Comparison of ENCODE assay signal across 24 cellular contexts in genomic region chr10:80081801-80082750, GRCh38. TPM values are rescaled to one million over a fixed set of nuclear protein-coding genes. Genes with fewer than 3 reads are reported as not detected.
DNase-seq lines count a peak whose midpoint lies in the region; ATAC-seq lines count a peak whose summit lies in the region.
"Had no signal": no experiment of that assay in that cellular context is flagged by ENCODE, and none has a peak within 500 bp of the region (broad histone marks: within the 10 kb centered on the region; RNA-seq: fewer than 3 reads in every experiment).

No MANE protein-coding gene starts in this region.

- no peaks in the 10 kb centered on the region for H3K27me3 ChIP-seq in mesendoderm (ENCODE audit: insufficient read depth, low read length, poor library complexity)
- H3K27me3 ChIP-seq: body of pancreas, SJCRH30, thyroid gland had no signal

- no peak overlapping the region for H3K18ac ChIP-seq in mesendoderm (ENCODE audit: low read length)

- no peak overlapping the region for H4K8ac ChIP-seq in mesendoderm (ENCODE audit: low read depth, low read length)

- no peak overlapping the region for H3K4me3 ChIP-seq in mesendoderm (ENCODE audit: low read length)
- H3K4me3 ChIP-seq: body of pancreas, SJCRH30, thyroid gland had no signal

- no peak overlapping the region for H4K5ac ChIP-seq in mesendoderm (ENCODE audit: low read length)

- H2AK5ac ChIP-seq in mesendoderm (ENCODE audit: low read length): no peak overlapping the region

- DNase-seq in ELF-1 (ENCODE audit: low read depth, low spot score) (peak; percentile 70), M059J (ENCODE audit: low read depth) (peak; percentile 41), epithelial cell of prostate (ENCODE audit: low read depth, low spot score) (peak; percentile 75), mesendoderm (peak; percentile 88), dedifferentiated amniotic fluid mesenchymal stem cell (ENCODE audit: extremely low spot score) (no peak), SHP77 (lab: John Stamatoyannopoulos, UW) (no peak)
- no peak for DNase-seq in activated CD8-positive, alpha-beta memory T cell treated with anti-CD3 and anti-CD28 coated beads, Interleukin-2, amount 50 U/mL, for 4 hours
- DNase-seq: activated CD8-positive, alpha-beta T cell treated with anti-CD3 and anti-CD28 coated beads for 36 hours; activated naive CD8-positive, alpha-beta T cell treated with anti-CD3 and anti-CD28 coated beads for 36 hours; body of pancreas; CD8-positive, alpha-beta T cell; cortex of kidney; DND-41; NCI-H1436; NCI-H526 treated with DMSO at 0.1 percent for 48 hours; right cardiac atrium; SJCRH30; stimulated activated naive CD4-positive, alpha-beta T cell; T-helper 17 cell; thyroid gland had no signal

- H3K79me2 ChIP-seq in mesendoderm (ENCODE audit: control insufficient read depth, insufficient read depth, low read length): no peaks in the 10 kb centered on the region

- H3K27ac ChIP-seq in epithelial cell of prostate (peak overlapping the region; percentile 95), mesendoderm (ENCODE audit: low read depth, low read length) (no peak overlapping the region)
- H3K27ac ChIP-seq: body of pancreas, SJCRH30, thyroid gland, VCaP had no signal

- no peak overlapping the region for H3K4ac ChIP-seq in mesendoderm (ENCODE audit: low read depth, low read length)

- no peak overlapping the region for H3K23ac ChIP-seq in mesendoderm (ENCODE audit: low read length)

- ATAC-seq in GM21381 (IDR thresholded peaks at IDR 0.05; ENCODE audit: unreplicated experiment): no peak
- ATAC-seq: activated CD8-positive, alpha-beta T cell treated with anti-CD3 and anti-CD28 coated beads for 36 hours; body of pancreas; CD8-positive, alpha-beta T cell; right cardiac atrium; T-helper 17 cell had no signal

- no peaks in the 10 kb centered on the region for H3K79me1 ChIP-seq in mesendoderm (ENCODE audit: low read length)

- no peak overlapping the region for H3K4me2 ChIP-seq in mesendoderm (ENCODE audit: low read length)

- no peak overlapping the region for H2BK15ac ChIP-seq in mesendoderm (replicated peaks; ENCODE audit: low read depth)

- H2BK120ac ChIP-seq in mesendoderm (ENCODE audit: low read depth, low read length): no peak overlapping the region

- H2BK5ac ChIP-seq in mesendoderm (ENCODE audit: low read length): no peak overlapping the region

- H3K36me3 ChIP-seq in mesendoderm (ENCODE audit: control insufficient read depth, insufficient read depth, low read length): peaks cover 2% of the 10 kb centered on the region
- H3K36me3 ChIP-seq: SJCRH30, thyroid gland had no signal

- no peak overlapping the region for H3K56ac ChIP-seq in mesendoderm (ENCODE audit: low read length)

- H3K9ac ChIP-seq in mesendoderm (ENCODE audit: low read length): no peak overlapping the region

- WGBS in mesendoderm (ENCODE audit: extremely low coverage, insufficient coverage, low lambda C conversion rate): no CpG with 5 or more reads among the region's 5 CpGs

- no peaks in the 10 kb centered on the region for H3K4me1 ChIP-seq in mesendoderm (ENCODE audit: control insufficient read depth, low read depth, low read length)
- H3K4me1 ChIP-seq: SJCRH30 had no signal

RNA-seq across cellular contexts. Expression of gene TMEM254, which starts 3.6 kb away (rescaled TPM):
- 16.9 and 20.6 TPM in 2 replicates for total RNA-seq in M059J (2014; rRNA removed; shearing (Covaris generic))
- polyA plus RNA-seq in mesendoderm (2013, experiment 1 of 2): 19.6 TPM
- 20.5 TPM for polyA plus RNA-seq in mesendoderm (2013, experiment 2 of 2)

RNA-seq across cellular contexts. Expression of gene PLAC9, which starts 50.5 kb away (rescaled TPM):
- not detected in 2 replicates for total RNA-seq in M059J (2014; rRNA removed; shearing (Covaris generic))
- polyA plus RNA-seq in mesendoderm (2013, experiment 1 of 2): 18.5 TPM
- 19.5 TPM for polyA plus RNA-seq in mesendoderm (2013, experiment 2 of 2)
- total RNA-seq: activated CD8-positive, alpha-beta T cell treated with anti-CD3 and anti-CD28 coated beads for 36 hours; activated naive CD8-positive, alpha-beta T cell treated with anti-CD3 and anti-CD28 coated beads for 36 hours; activated T-helper 1 cell treated with anti-CD3 and anti-CD28 coated beads, Interleukin-12 subunit alpha, Interleukin-12 subunit beta, Interleukin-2, Interleukin-4 antibody, amounts not matched to agents 30 ng/mL and 10 ng/mL and 1 ng/mL, durations not matched to agents 14 hours and 24 hours and 36 hours; CD8-positive, alpha-beta T cell; HT-29; T-helper 17 cell had no signal

Comparison
In these comparisons a context has a peak if more than half of its experiments do, and no peak if none do; other contexts are left out.
1. DNase-seq: peak in ELF-1 (single experiment), M059J (single experiment), epithelial cell of prostate (single experiment) and mesendoderm (single experiment); none in activated CD8-positive, alpha-beta memory T cell treated with anti-CD3 and anti-CD28 coated beads, Interleukin-2, amount 50 U/mL, for 4 hours (single experiment), dedifferentiated amniotic fluid mesenchymal stem cell (single experiment) and SHP77 (0 of 2).